ENCODE assay signal across 1 cellular context in genomic region chr7:100893910-100894763, GRCh38.
TF ChIP-seq lines count a peak whose summit lies in the region.

No MANE protein-coding gene starts in this region.

TF ChIP-seq in GM23338, 12 proteins besides CTCF, POLR2A, EP300 and RAD21 (continued from another document):
- TF ChIP-seq ZNF462 (CRISPR knock-in tag; IDR thresholded peaks at IDR 0.05) (no peak), ZNF114 (CRISPR knock-in tag; IDR thresholded peaks at IDR 0.05) (no peak), CREB1 (CRISPR knock-in tag; IDR thresholded peaks at IDR 0.05; ENCODE audit: low read depth) (no peak), REST (IDR thresholded peaks at IDR 0.05; ENCODE audit: unreplicated experiment) (no peak), JUNB (IDR thresholded peaks at IDR 0.05; ENCODE audit: unreplicated experiment) (no peak)
